Comparison of ENCODE assay signal across 28 cellular contexts in the genomic region with DNA sequence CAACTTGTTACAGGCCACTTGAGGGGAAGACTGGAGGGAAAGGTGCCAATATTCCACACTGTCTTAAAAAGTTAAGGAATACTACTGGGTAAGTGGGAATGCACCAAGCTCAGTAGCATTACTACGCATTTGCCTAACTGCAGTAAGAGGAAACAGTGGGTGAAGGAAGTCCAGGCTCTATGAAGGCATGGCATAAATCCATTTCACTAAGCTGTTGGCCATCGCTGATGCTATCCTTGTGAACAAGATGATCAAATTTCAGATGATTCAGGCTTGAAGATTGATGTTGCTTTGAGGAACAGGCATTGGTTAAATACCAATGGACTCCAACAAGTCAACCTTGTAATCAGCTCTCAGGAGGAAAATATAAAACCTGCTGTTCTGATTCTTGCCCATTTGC. TPM values are rescaled to one million over a fixed set of nuclear protein-coding genes. Genes with fewer than 3 reads are reported as not detected.
DNase-seq lines count a peak whose midpoint lies in the region; ATAC-seq, FAIRE-seq and TF ChIP-seq lines count a peak whose summit lies in the region.
"Had no signal": no experiment of that assay in that cellular context is flagged by ENCODE, and none has a peak within 500 bp of the region (broad histone marks: within the 10 kb centered on the region; RNA-seq: fewer than 3 reads in every experiment).

No MANE protein-coding gene starts in this region.

- no peak for TF ChIP-seq RAD21 in A549 (conservative IDR thresholded peaks at IDR 0.05 in 1 of 2, IDR thresholded peaks at IDR 0.05 in 1 of 2)

- peak overlapping the region; percentile 1 to 44; a peak in 4 of 6 replicates for H3K27ac ChIP-seq in A549
- H3K27ac ChIP-seq: 22Rv1, gastroesophageal sphincter, pancreas, right lobe of liver, thyroid gland had no signal

- DNase-seq in A549 (ENCODE audit: low read depth in 1 of 2, low spot score in 1 of 2) (no peak), HT1080 (ENCODE audit: low read depth) (peak; percentile 23), astrocyte of the spinal cord (ENCODE audit: low read depth, low spot score) (peak; percentile 27), myocyte (ENCODE audit: low read depth) (peak; percentile 54), H7 (no peak), HAP-1 (ENCODE audit: low spot score in 2 of 2) (no peak)
- DNase-seq: activated CD8-positive, alpha-beta memory T cell treated with anti-CD3 and anti-CD28 coated beads for 24 hours; activated naive CD4-positive, alpha-beta T cell treated with Interleukin-2 at 50 U/mL for 16 hours; activated T-cell treated with anti-CD3 and anti-CD28 coated beads, Interleukin-2, amount 50 U/mL, for 4 hours; anterior cingulate cortex; BE2C; effector CD4-positive, alpha-beta T cell; kidney; mammary epithelial cell; NCI-H2107; NCI-H526 treated with DMSO at 0.1 percent for 48 hours; pancreas; right lobe of liver; stimulated activated naive CD4-positive, alpha-beta T cell treated with Interleukin-2 at 50 U/mL for 16 hours; SW 1271; thyroid gland had no signal

- POLR2A ChIA-PET in A549 (lab: Yijun Ruan, JAX) = no interaction called here

- H3K4me1 ChIP-seq in A549 (peaks cover 35% of the 10 kb centered on the region), HAP-1 (no peaks in the 10 kb centered on the region)
- H3K4me1 ChIP-seq: BE2C, gastroesophageal sphincter had no signal

- TF ChIP-seq CTCF in A549 (IDR thresholded peaks at IDR 0.05) = no peak
- TF ChIP-seq CTCF in astrocyte of the spinal cord (IDR thresholded peaks at IDR 0.05; ENCODE audit: low read depth, low read length) = no peak

- TF ChIP-seq EP300 in A549 (IDR thresholded peaks at IDR 0.05) = no peak

- H3K36me3 ChIP-seq in H7 (replicated peaks; ENCODE audit: control insufficient read depth, insufficient read depth, low read length) (no peaks in the 10 kb centered on the region), HAP-1 (replicated peaks) (no peaks in the 10 kb centered on the region)
- H3K36me3 ChIP-seq: BE2C, gastroesophageal sphincter, pancreas, right lobe of liver, thyroid gland had no signal

- WGBS in A549 (ENCODE audit: missing lambda C conversion rate) = 90% methylated on average over 2 of the region's 2 CpGs

- ATAC-seq in A549 (no peak), GM19467 (IDR thresholded peaks at IDR 0.05; ENCODE audit: unreplicated experiment) (no peak), GM18520 (IDR thresholded peaks at IDR 0.05; ENCODE audit: unreplicated experiment) (no peak)
- ATAC-seq: activated T-cell treated with anti-CD3 and anti-CD28 coated beads, Interleukin-2, amount 50 U/mL, for 4 hours; natural killer cell treated with Interleukin-12 subunit alpha and Interleukin-12 subunit beta and Interleukin-15 and Interleukin-18, amount 100 ng/mL, for 72 hours; Right ventricle myocardium inferior had no signal

- H3K4me3 ChIP-seq in A549 (no peak overlapping the region), astrocyte of the spinal cord (ENCODE audit: low read depth, low read length) (no peak overlapping the region), H7 (ENCODE audit: insufficient read depth, low read depth, low read length) (no peak overlapping the region), HAP-1 (no peak overlapping the region)
- H3K4me3 ChIP-seq: gastroesophageal sphincter, pancreas, right lobe of liver, thyroid gland had no signal

- in situ Hi-C loops in astrocyte of the spinal cord (cut with HindIII; ENCODE audit: low sequenced_read_pairs) (no loop called here), HAP-1 (cut with MboI; ENCODE audit: low sequenced_read_pairs) (loop anchor here (25.0 kb wide), 1 partner anchor 646 kb away; no protein-coding TSS in a partner anchor)

- H3K27me3 ChIP-seq in H7 (ENCODE audit: control insufficient read depth, insufficient read depth, low read length) = no peaks in the 10 kb centered on the region; the same call in 1 of the 2 replicates
- H3K27me3 ChIP-seq in HAP-1 (ENCODE audit: low read depth) = no peaks in the 10 kb centered on the region; the same call in 1 of the 2 replicates
- H3K27me3 ChIP-seq: BE2C, gastroesophageal sphincter, pancreas, right lobe of liver, thyroid gland had no signal

- TF ChIP-seq POLR2A in A549 (IDR thresholded peaks at IDR 0.05; ENCODE audit: low read length) = no peak

- no peak for FAIRE-seq in A549 (lab: Jason Lieb, UNC)
- FAIRE-seq: GM18507, kidney, pancreas had no signal

- CTCF ChIA-PET in A549 (lab: Yijun Ruan, JAX) = interaction anchor here (0.6 to 1.9 kb wide), 5 partner anchors 11 to 360 kb away, joined by 3 to 9 read pairs (median 4); no protein-coding TSS in a partner anchor

- no peak overlapping the region for H3K4me2 ChIP-seq in A549

- no peaks in the 10 kb centered on the region for H3K9me3 ChIP-seq in A549
- H3K9me3 ChIP-seq in HAP-1 = no peaks in the 10 kb centered on the region
- H3K9me3 ChIP-seq: BE2C, gastroesophageal sphincter, pancreas, right lobe of liver, thyroid gland had no signal

TF ChIP-seq in A549, 52 proteins besides CTCF, POLR2A, EP300 and RAD21:
- TF ChIP-seq PHF8 (IDR thresholded peaks at IDR 0.05; ENCODE audit: borderline replicate concordance, low read depth) = no peak
- TF ChIP-seq HDAC2 (IDR thresholded peaks at IDR 0.05) = no peak

RNA-seq across cellular contexts. Expression of a gene that starts 44.2 kb away (rescaled TPM):
- polyA plus RNA-seq in A549 (2011; rRNA removed) (127 and 134 TPM in 2 replicates), A549 (2017; fragmentation: RNase III; extraction: RNeasy Plus Mini Kit Qiagen cat#74134 plus additional on column Dnase treatment) (43.0 to 46.6 TPM (median 45.9 TPM) in 3 replicates)
- polyA plus RNA-seq in A549 (2012; cell fraction: cytosol; rRNA removed) = 33.6 and 33.9 TPM in 2 replicates
- polyA plus RNA-seq in A549 (2012; cell fraction: nucleus; rRNA removed) = 45.5 and 65.3 TPM in 2 replicates
- 74.8 and 76.6 TPM in 2 replicates for polyA minus RNA-seq in A549 (2011; rRNA and poly(A)+ RNA removed)
- total RNA-seq in HT1080 (2014; rRNA removed; shearing (Covaris generic)) = 48.8 and 54.8 TPM in 2 replicates
- polyA plus RNA-seq in HT1080 (2015; cell fraction: cytosol; rRNA removed) = 38.5 and 46.2 TPM in 2 replicates
- polyA plus RNA-seq in HT1080 (2015; cell fraction: nucleus; rRNA removed) = 178 and 196 TPM in 2 replicates
- total RNA-seq in myocyte = 0.99 and 1.2 TPM in 2 replicates
- 5.9 TPM for polyA plus RNA-seq in myocyte (2012)
- total RNA-seq in H7 (2014; rRNA removed; shearing (Covaris generic)) = 72.5 and 87.3 TPM in 2 replicates

Comparison
In these comparisons a context has a peak if more than half of its experiments do, and no peak if none do; other contexts are left out.
1. DNase-seq: peak in HT1080 (single experiment), astrocyte of the spinal cord (single experiment) and myocyte (single experiment); none in A549 (0 of 2), H7 (single experiment) and HAP-1 (0 of 2).
2. RNA of a gene that starts 44.2 kb away (total RNA-seq): 72.5 to 87.3 TPM in H7 and 48.8 to 54.8 TPM in HT1080; 0.99 to 1.2 TPM in myocyte; every median in the first group is over 10 times any median in the second.